11 cellular contexts compared by ENCODE assay signal in the genomic region with DNA sequence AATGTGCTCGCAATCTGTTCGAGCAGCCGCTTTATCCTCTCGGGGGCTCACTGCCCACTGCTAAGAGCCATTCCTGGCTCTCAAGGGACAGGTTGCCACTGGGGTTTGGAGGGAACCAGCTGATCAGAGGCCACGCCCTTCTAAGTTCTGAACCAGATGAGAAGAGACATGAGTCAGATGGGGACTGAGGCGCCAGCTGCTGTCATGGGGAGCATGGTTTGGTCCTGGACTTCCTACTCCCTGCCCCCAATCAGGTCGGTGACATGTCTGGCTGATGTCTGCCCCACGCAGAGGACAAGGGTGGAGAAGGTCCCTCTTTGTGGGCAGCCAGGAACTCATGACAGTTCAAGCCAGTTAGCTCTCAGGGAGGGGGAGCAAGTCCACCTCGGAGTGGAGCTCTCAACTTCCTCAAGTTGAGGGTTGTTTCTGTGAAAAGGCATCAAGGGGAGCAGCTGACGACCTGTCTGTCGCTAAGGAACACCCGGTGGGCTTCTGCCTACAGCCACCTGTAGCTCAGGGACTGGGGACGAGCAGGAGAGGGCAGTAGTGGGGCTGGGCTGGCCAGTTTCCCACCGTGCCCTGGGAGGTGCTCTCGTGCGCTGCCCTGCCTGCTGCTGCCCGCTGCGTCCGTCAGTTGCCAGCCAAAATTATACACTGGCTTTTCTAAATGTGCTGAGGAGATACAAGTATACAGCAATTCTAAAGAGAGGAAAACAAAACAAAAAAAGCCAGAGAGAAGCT. TPM values are rescaled to one million over a fixed set of nuclear protein-coding genes. Genes with fewer than 3 reads are reported as not detected.
DNase-seq lines count a peak whose midpoint lies in the region; ATAC-seq and TF ChIP-seq lines count a peak whose summit lies in the region.
"Had no signal": no experiment of that assay in that cellular context is flagged by ENCODE, and none has a peak within 500 bp of the region (broad histone marks: within the 10 kb centered on the region; RNA-seq: fewer than 3 reads in every experiment).

No MANE protein-coding gene starts in this region.

- TF ChIP-seq CTCF in fibroblast of mammary gland (conservative IDR thresholded peaks at IDR 0.05; ENCODE audit: control insufficient read depth, insufficient read depth, low read depth, low read length) = no peak

- peaks cover 13% of the 10 kb centered on the region for H3K4me1 Mint-ChIP-seq in activated naive CD8-positive, alpha-beta T cell (ENCODE audit: low read depth)
- H3K4me1 Mint-ChIP-seq in activated naive CD8-positive, alpha-beta T cell treated with anti-CD3 and anti-CD28 coated beads, Interleukin-2, amount 50 U/mL, for 24 hours = peaks cover 18% of the 10 kb centered on the region
- peaks cover 22% of the 10 kb centered on the region for H3K4me1 Mint-ChIP-seq in T-helper 17 cell
- H3K4me1 Mint-ChIP-seq in stimulated activated effector memory CD8-positive, alpha-beta T cell treated with anti-CD3 and anti-CD28 coated beads, Interleukin-12 subunit alpha, Interleukin-12 subunit beta, amount 100 ng/mL, for 72 hours = peaks cover 34% of the 10 kb centered on the region

- no peak overlapping the region for H3K4me3 ChIP-seq in fibroblast of mammary gland (ENCODE audit: control insufficient read depth, low read depth, low read length)

- no peak for ATAC-seq in activated naive CD8-positive, alpha-beta T cell treated with anti-CD3 and anti-CD28 coated beads, Interleukin-2, amount 50 U/mL, for 24 hours
- ATAC-seq in T-helper 17 cell (no peak), left lobe of liver (no peak)
- ATAC-seq in stimulated activated effector memory CD8-positive, alpha-beta T cell treated with anti-CD3 and anti-CD28 coated beads, Interleukin-12 subunit alpha, Interleukin-12 subunit beta, amount 100 ng/mL, for 72 hours = peak; percentile 55
- no peak for ATAC-seq in stimulated activated naive CD8-positive, alpha-beta T cell treated with anti-CD3 and anti-CD28 coated beads, Interleukin-15, Interleukin-2, amounts not matched to agents 100 U/mL and 50 U/mL, for 24 hours

- H3K4me3 Mint-ChIP-seq in activated naive CD8-positive, alpha-beta T cell = no peak overlapping the region
- no peak overlapping the region for H3K4me3 Mint-ChIP-seq in activated naive CD8-positive, alpha-beta T cell treated with anti-CD3 and anti-CD28 coated beads, Interleukin-2, amount 50 U/mL, for 24 hours
- no peak overlapping the region for H3K4me3 Mint-ChIP-seq in T-helper 17 cell
- peak overlapping the region; percentile 63 for H3K4me3 Mint-ChIP-seq in stimulated activated effector memory CD8-positive, alpha-beta T cell treated with anti-CD3 and anti-CD28 coated beads, Interleukin-12 subunit alpha, Interleukin-12 subunit beta, amount 100 ng/mL, for 72 hours
- H3K4me3 Mint-ChIP-seq: CD8-positive, alpha-beta memory T cell had no signal

- no peaks in the 10 kb centered on the region for H3K9me3 ChIP-seq in T-helper 17 cell (ENCODE audit: control insufficient read depth, low read length, poor library complexity, severe bottlenecking)

- peak overlapping the region; percentile 72 for H3K27ac Mint-ChIP-seq in activated naive CD8-positive, alpha-beta T cell
- H3K27ac Mint-ChIP-seq in activated naive CD8-positive, alpha-beta T cell treated with anti-CD3 and anti-CD28 coated beads, Interleukin-2, amount 50 U/mL, for 24 hours = no peak overlapping the region
- H3K27ac Mint-ChIP-seq in T-helper 17 cell = peak overlapping the region; percentile 87
- peak overlapping the region; percentile 95 for H3K27ac Mint-ChIP-seq in stimulated activated effector memory CD8-positive, alpha-beta T cell treated with anti-CD3 and anti-CD28 coated beads, Interleukin-12 subunit alpha, Interleukin-12 subunit beta, amount 100 ng/mL, for 72 hours

- H3K9me3 Mint-ChIP-seq in activated naive CD8-positive, alpha-beta T cell (ENCODE audit: low read depth) = no peaks in the 10 kb centered on the region
- no peaks in the 10 kb centered on the region for H3K9me3 Mint-ChIP-seq in activated naive CD8-positive, alpha-beta T cell treated with anti-CD3 and anti-CD28 coated beads, Interleukin-2, amount 50 U/mL, for 24 hours
- no peaks in the 10 kb centered on the region for H3K9me3 Mint-ChIP-seq in stimulated activated effector memory CD8-positive, alpha-beta T cell treated with anti-CD3 and anti-CD28 coated beads, Interleukin-12 subunit alpha, Interleukin-12 subunit beta, amount 100 ng/mL, for 72 hours
- H3K9me3 Mint-ChIP-seq: CD8-positive, alpha-beta memory T cell had no signal

- no peaks in the 10 kb centered on the region for H3K36me3 Mint-ChIP-seq in activated naive CD8-positive, alpha-beta T cell
- peaks cover 30% of the 10 kb centered on the region for H3K36me3 Mint-ChIP-seq in activated naive CD8-positive, alpha-beta T cell treated with anti-CD3 and anti-CD28 coated beads, Interleukin-2, amount 50 U/mL, for 24 hours (ENCODE audit: low read depth)
- H3K36me3 Mint-ChIP-seq in T-helper 17 cell (ENCODE audit: low read depth) = peaks cover 10% of the 10 kb centered on the region
- peaks cover 79% of the 10 kb centered on the region for H3K36me3 Mint-ChIP-seq in stimulated activated effector memory CD8-positive, alpha-beta T cell treated with anti-CD3 and anti-CD28 coated beads, Interleukin-12 subunit alpha, Interleukin-12 subunit beta, amount 100 ng/mL, for 72 hours

- no peak for DNase-seq in activated naive CD8-positive, alpha-beta T cell treated with anti-CD3 and anti-CD28 coated beads, Interleukin-2, amount 50 U/mL, for 24 hours
- DNase-seq in T-helper 17 cell (no peak), fibroblast of mammary gland (ENCODE audit: low read depth) (peak; percentile 45), NCI-H2107 (lab: John Stamatoyannopoulos, UW) (no peak), left lobe of liver (ENCODE audit: low spot score) (no peak)
- DNase-seq in stimulated activated effector memory CD8-positive, alpha-beta T cell treated with anti-CD3 and anti-CD28 coated beads, Interleukin-12 subunit alpha, Interleukin-12 subunit beta, amount 100 ng/mL, for 72 hours (ENCODE audit: low spot score in 2 of 2) = no peak
- no peak for DNase-seq in stimulated activated naive CD8-positive, alpha-beta T cell treated with anti-CD3 and anti-CD28 coated beads, Interleukin-15, Interleukin-2, amounts not matched to agents 100 U/mL and 50 U/mL, for 24 hours
- DNase-seq: CD8-positive, alpha-beta memory T cell; NCI-H446 treated with DMSO at 0.1 percent for 48 hours; stimulated activated CD4-positive, alpha-beta T cell treated with anti-CD3 and anti-CD28 coated beads, Interleukin-2, amount 100 ng/mL, for 48 hours had no signal

- H3K27me3 Mint-ChIP-seq in activated naive CD8-positive, alpha-beta T cell = no peaks in the 10 kb centered on the region
- H3K27me3 Mint-ChIP-seq in activated naive CD8-positive, alpha-beta T cell treated with anti-CD3 and anti-CD28 coated beads, Interleukin-2, amount 50 U/mL, for 24 hours = no peaks in the 10 kb centered on the region
- H3K27me3 Mint-ChIP-seq in T-helper 17 cell = no peaks in the 10 kb centered on the region
- H3K27me3 Mint-ChIP-seq: CD8-positive, alpha-beta memory T cell had no signal

RNA-seq across cellular contexts. Expression of a gene that starts 20.4 kb away (rescaled TPM):
- total RNA-seq in T-helper 17 cell (10 to 100 TPM; 61.6 to 65.8 TPM), left lobe of liver (39.9 TPM)

RNA-seq across cellular contexts. Expression of a gene that starts 54.9 kb away (rescaled TPM):
- total RNA-seq in T-helper 17 cell (10 to 100 TPM; 18.6 to 21.5 TPM), left lobe of liver (14.0 TPM)
